9 cellular contexts compared by ENCODE assay signal in the genomic region with DNA sequence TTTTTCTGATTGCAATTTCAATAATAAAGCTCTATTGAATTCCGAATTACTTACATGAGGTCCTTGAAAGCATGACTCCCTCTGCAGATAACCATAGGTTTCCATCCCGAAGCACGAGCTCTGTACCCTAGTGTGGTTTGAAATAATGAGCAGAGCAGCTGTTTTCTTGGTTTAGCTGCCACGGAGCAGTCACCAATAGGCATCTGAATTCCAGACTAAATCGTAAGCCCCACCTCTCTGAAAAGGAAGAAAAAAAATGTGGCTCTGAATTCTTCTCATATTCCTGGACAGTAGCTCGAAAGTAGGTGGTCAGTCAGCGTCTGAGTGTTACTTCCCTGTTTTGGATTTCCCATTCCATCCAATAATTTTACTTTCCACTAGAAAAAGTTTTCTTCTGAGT. TPM values are rescaled to one million over a fixed set of nuclear protein-coding genes. Genes with fewer than 3 reads are reported as not detected.
DNase-seq lines count a peak whose midpoint lies in the region; ATAC-seq and TF ChIP-seq lines count a peak whose summit lies in the region.
"Had no signal": no experiment of that assay in that cellular context is flagged by ENCODE, and none has a peak within 500 bp of the region (broad histone marks: within the 10 kb centered on the region; RNA-seq: fewer than 3 reads in every experiment).

No MANE protein-coding gene starts in this region.

- peaks cover 19% of the 10 kb centered on the region for H3K4me1 Mint-ChIP-seq in osteocyte (ENCODE audit: unreplicated experiment)
- no peaks in the 10 kb centered on the region for H3K4me1 Mint-ChIP-seq in activated T-cell treated with anti-CD3 and anti-CD28 coated beads, Interleukin-2, amount 50 U/mL, for 72 hours (ENCODE audit: low read depth)

- peak overlapping the region; percentile 77 for H3K27ac ChIP-seq in SJCRH30

- H3K4me3 Mint-ChIP-seq in osteocyte (ENCODE audit: unreplicated experiment), result peak overlapping the region; percentile 76
- H3K4me3 Mint-ChIP-seq in activated T-cell treated with anti-CD3 and anti-CD28 coated beads, Interleukin-2, amount 50 U/mL, for 72 hours, result no peak overlapping the region

- H3K9me3 ChIP-seq in SJCRH30 (replicated peaks), result no peaks in the 10 kb centered on the region

- H3K4me1 ChIP-seq in SJCRH30, result peaks cover 3% of the 10 kb centered on the region; the same call in 1 of the 2 replicates

- peak overlapping the region; percentile 86 for H3K27ac Mint-ChIP-seq in osteocyte (ENCODE audit: unreplicated experiment)
- no peak overlapping the region for H3K27ac Mint-ChIP-seq in activated T-cell treated with anti-CD3 and anti-CD28 coated beads, Interleukin-2, amount 50 U/mL, for 72 hours

- H3K27me3 Mint-ChIP-seq in osteocyte (ENCODE audit: unreplicated experiment), result no peaks in the 10 kb centered on the region
- H3K27me3 Mint-ChIP-seq in activated T-cell treated with anti-CD3 and anti-CD28 coated beads, Interleukin-2, amount 50 U/mL, for 72 hours (ENCODE audit: low read depth), result no peaks in the 10 kb centered on the region

- H3K9me3 Mint-ChIP-seq in osteocyte (ENCODE audit: unreplicated experiment), result no peaks in the 10 kb centered on the region
- no peaks in the 10 kb centered on the region for H3K9me3 Mint-ChIP-seq in activated T-cell treated with anti-CD3 and anti-CD28 coated beads, Interleukin-2, amount 50 U/mL, for 72 hours

- no peak for TF ChIP-seq CTCF in osteocyte (IDR thresholded peaks at IDR 0.05)

- H3K36me3 ChIP-seq in SJCRH30, result no peaks in the 10 kb centered on the region

- DNase-seq in ELF-1 (ENCODE audit: low read depth, low spot score) (peak; percentile 21), SJCRH30 (peak; percentile 83 to 93), fibroblast of peridontal ligament (ENCODE audit: extremely low read depth) (peak; percentile 81), osteocyte (ENCODE audit: extremely low spot score, unreplicated experiment) (no peak), putamen (ENCODE audit: low spot score) (no peak), HPDE6-E6E7 (ENCODE audit: extremely low spot score) (no peak), NCI-H345 treated with DMSO at 0.1 percent for 48 hours (lab: John Stamatoyannopoulos, UW; ENCODE audit: unreplicated experiment) (no peak)
- no peak for DNase-seq in activated T-cell treated with anti-CD3 and anti-CD28 coated beads, Interleukin-2, amount 50 U/mL, for 72 hours
- DNase-seq: NCI-H187 had no signal

- peak overlapping the region; percentile 63 for H3K4me3 ChIP-seq in SJCRH30

- H3K27me3 ChIP-seq in SJCRH30, result no peaks in the 10 kb centered on the region

- ATAC-seq in activated T-cell treated with anti-CD3 and anti-CD28 coated beads, Interleukin-2, amount 50 U/mL, for 72 hours (replicated peaks in 1 of 2), result no peak

- no peaks in the 10 kb centered on the region for H3K36me3 Mint-ChIP-seq in osteocyte (ENCODE audit: unreplicated experiment)
- no peaks in the 10 kb centered on the region for H3K36me3 Mint-ChIP-seq in activated T-cell treated with anti-CD3 and anti-CD28 coated beads, Interleukin-2, amount 50 U/mL, for 72 hours (ENCODE audit: insufficient read depth in 2 of 2)

RNA-seq across cellular contexts. Expression of gene GNE, which starts 18.6 kb away (rescaled TPM):
- 29.2 and 30.0 TPM in 2 replicates for total RNA-seq in SJCRH30 (2014; rRNA removed; shearing (Covaris generic))
- 16.5 and 16.9 TPM in 2 replicates for total RNA-seq in osteocyte
- total RNA-seq in activated T-cell treated with anti-CD3 and anti-CD28 coated beads, Interleukin-2, amount 50 U/mL, for 72 hours, result 10 to 100 TPM; 19.1 to 19.5 TPM

Comparison
In these comparisons a context has a peak if more than half of its experiments do, and no peak if none do; other contexts are left out.
1. DNase-seq: peak in ELF-1 (single experiment), SJCRH30 (2 of 2) and fibroblast of peridontal ligament (single experiment); none in osteocyte (single experiment), putamen (single experiment), HPDE6-E6E7 (single experiment), activated T-cell treated with anti-CD3 and anti-CD28 coated beads, Interleukin-2, amount 50 U/mL, for 72 hours (0 of 2) and NCI-H345 treated with DMSO at 0.1 percent for 48 hours (single experiment).